In the genomic region with DNA sequence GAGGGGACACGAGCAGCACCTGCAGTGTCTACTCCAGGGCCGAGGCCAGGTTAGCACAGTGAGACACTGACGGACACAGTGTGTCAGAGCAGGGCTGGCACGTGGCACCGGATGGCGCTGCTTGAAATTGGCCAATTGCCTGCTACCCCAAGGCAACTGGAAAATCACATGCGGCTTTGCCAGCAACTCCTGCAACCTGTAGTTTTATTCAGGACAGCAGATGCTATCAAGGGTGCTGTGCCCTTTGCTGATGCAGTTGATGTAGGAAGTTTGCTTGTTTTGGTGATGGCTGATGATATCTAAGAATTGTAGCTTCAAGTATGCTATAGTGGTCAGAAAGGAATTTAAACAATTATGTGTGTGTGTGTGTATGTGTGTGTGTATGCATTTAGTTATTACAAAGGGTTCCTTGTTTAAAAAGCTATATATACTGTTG, we compare ENCODE assay signal across 8 cellular contexts. TPM values are rescaled to one million over a fixed set of nuclear protein-coding genes. Genes with fewer than 3 reads are reported as not detected.
DNase-seq lines count a peak whose midpoint lies in the region; TF ChIP-seq lines count a peak whose summit lies in the region.

No MANE protein-coding gene starts in this region.

- no peaks in the 10 kb centered on the region for H3K9me3 Mint-ChIP-seq in activated T-helper 1 cell treated with anti-CD3 and anti-CD28 coated beads, Interleukin-12 subunit alpha, Interleukin-12 subunit beta, Interleukin-2, Interleukin-4 antibody, amounts not matched to agents 30 ng/mL and 10 ng/mL and 1 ng/mL, durations not matched to agents 14 hours and 24 hours and 36 hours

- intact Hi-C loops in activated T-helper 1 cell treated with anti-CD3 and anti-CD28 coated beads, Interleukin-12 subunit alpha, Interleukin-12 subunit beta, Interleukin-2, Interleukin-4 antibody, amounts not matched to agents 30 ng/mL and 10 ng/mL and 1 ng/mL, durations not matched to agents 14 hours and 24 hours and 36 hours (cut with micrococcal nuclease), result no loop called here

- no peak overlapping the region for H3K27ac Mint-ChIP-seq in activated T-helper 1 cell treated with anti-CD3 and anti-CD28 coated beads, Interleukin-12 subunit alpha, Interleukin-12 subunit beta, Interleukin-2, Interleukin-4 antibody, amounts not matched to agents 30 ng/mL and 10 ng/mL and 1 ng/mL, durations not matched to agents 14 hours and 24 hours and 36 hours

- POLR2A ChIA-PET in RWPE1 (lab: Yijun Ruan, JAX; ENCODE audit: low non-redundant PET), result no interaction called here

- no peak overlapping the region for H2BK120ac ChIP-seq in neuronal stem cell (ENCODE audit: low read depth, low read length)

- H3K4me2 ChIP-seq in neuronal stem cell (ENCODE audit: insufficient read depth, low read length, poor library complexity, severe bottlenecking), result no peak overlapping the region

- H3K4me1 ChIP-seq in neuronal stem cell (ENCODE audit: control insufficient read depth in 2 of 2, insufficient read depth in 1 of 2, low read depth in 1 of 2, low read length in 2 of 2), result peaks cover 11 to 24% of the 10 kb centered on the region in 2 donors

- H3K27me3 ChIP-seq in neuronal stem cell (ENCODE audit: control insufficient read depth in 3 of 3, insufficient read depth in 3 of 3, low read depth in 1 of 3, low read length in 3 of 3), result no peaks in the 10 kb centered on the region

- H2BK5ac ChIP-seq in neuronal stem cell (ENCODE audit: low read length), result no peak overlapping the region

- no peak overlapping the region for H3K9ac ChIP-seq in neuronal stem cell (ENCODE audit: low read depth, low read length, poor library complexity)

- H3K14ac ChIP-seq in neuronal stem cell (ENCODE audit: low read length), result no peak overlapping the region

- peak; percentile 9 for DNase-seq in G401 (ENCODE audit: low spot score)
- DNase-seq in RWPE1 (ENCODE audit: low spot score), result no peak
- DNase-seq in fibroblast of pulmonary artery (ENCODE audit: low read depth), result peak; percentile 50
- no peak for DNase-seq in neuronal stem cell (ENCODE audit: low spot score)
- no peak for DNase-seq in OCI-M1 (lab: John Stamatoyannopoulos, UW)
- DNase-seq in activated T-helper 1 cell treated with anti-CD3 and anti-CD28 coated beads, Interleukin-12 subunit alpha, Interleukin-12 subunit beta, Interleukin-2, Interleukin-4 antibody, amounts not matched to agents 30 ng/mL and 10 ng/mL and 1 ng/mL, durations not matched to agents 14 hours and 24 hours and 36 hours (ENCODE audit: low spot score), result no peak
- DNase-seq in GDM1 (lab: John Stamatoyannopoulos, UW), result no peak
- DNase-seq in GOT3 (lab: John Stamatoyannopoulos, UW), result no peak

- H3K4me1 Mint-ChIP-seq in activated T-helper 1 cell treated with anti-CD3 and anti-CD28 coated beads, Interleukin-12 subunit alpha, Interleukin-12 subunit beta, Interleukin-2, Interleukin-4 antibody, amounts not matched to agents 30 ng/mL and 10 ng/mL and 1 ng/mL, durations not matched to agents 14 hours and 24 hours and 36 hours (ENCODE audit: low read depth), result no peaks in the 10 kb centered on the region

- TF ChIP-seq CTCF in RWPE1 (conservative IDR thresholded peaks at IDR 0.05; ENCODE audit: low read depth), result no peak
- TF ChIP-seq CTCF in fibroblast of pulmonary artery (IDR thresholded peaks at IDR 0.05; ENCODE audit: low read length, missing control alignments), result no peak

- no peak overlapping the region for H3K18ac ChIP-seq in neuronal stem cell (ENCODE audit: low read length)

- no peak overlapping the region for H2BK15ac ChIP-seq in neuronal stem cell (ENCODE audit: low read length)

- H3K27me3 Mint-ChIP-seq in activated T-helper 1 cell treated with anti-CD3 and anti-CD28 coated beads, Interleukin-12 subunit alpha, Interleukin-12 subunit beta, Interleukin-2, Interleukin-4 antibody, amounts not matched to agents 30 ng/mL and 10 ng/mL and 1 ng/mL, durations not matched to agents 14 hours and 24 hours and 36 hours (ENCODE audit: insufficient read depth), result peaks cover 2% of the 10 kb centered on the region

- H3K4ac ChIP-seq in neuronal stem cell (ENCODE audit: low read length), result no peak overlapping the region

- no peak overlapping the region for H4K8ac ChIP-seq in neuronal stem cell (ENCODE audit: low read depth, low read length)

- in situ Hi-C loops in G401 (cut with HindIII; ENCODE audit: low sequenced_read_pairs), result no loop called here

- H3K79me1 ChIP-seq in neuronal stem cell (ENCODE audit: low read depth, low read length), result no peaks in the 10 kb centered on the region

- H2BK12ac ChIP-seq in neuronal stem cell (ENCODE audit: low read length), result no peak overlapping the region

- H3K9me3 ChIP-seq in neuronal stem cell (replicated peaks in 1 of 2; ENCODE audit: control insufficient read depth in 2 of 2, insufficient read depth in 1 of 2, low read depth in 1 of 2, low read length in 2 of 2), result no peaks in the 10 kb centered on the region

- no peak overlapping the region for H3K4me3 ChIP-seq in fibroblast of pulmonary artery (replicated peaks; ENCODE audit: low read depth, low read length)
- no peak overlapping the region for H3K4me3 ChIP-seq in neuronal stem cell (ENCODE audit: low read length in 2 of 2)

- no peaks in the 10 kb centered on the region for H3K36me3 ChIP-seq in neuronal stem cell (replicated peaks in 1 of 2; ENCODE audit: control insufficient read depth in 2 of 2, insufficient read depth in 2 of 2, low read length in 2 of 2)

- H3K27ac ChIP-seq in RWPE1 (peak overlapping the region; percentile 92), neuronal stem cell (replicated peaks; ENCODE audit: low read length) (no peak overlapping the region)

- H2AK5ac ChIP-seq in neuronal stem cell (ENCODE audit: low read depth, low read length), result peak overlapping the region; percentile 43

- no CpG with 5 or more reads among the region's 7 CpGs for WGBS in neuronal stem cell (ENCODE audit: extremely low coverage in 2 of 2, insufficient read length in 2 of 2, insufficient replicate concordance in 1 of 2), 2 donors

- no peak overlapping the region for H2AFZ ChIP-seq in neuronal stem cell (ENCODE audit: low read length)

- H4K91ac ChIP-seq in neuronal stem cell (ENCODE audit: low read depth, low read length, poor library complexity), result no peak overlapping the region

- CTCF ChIA-PET in RWPE1 (lab: Yijun Ruan, JAX), result interaction anchor here (0.7 to 1.4 kb wide), 3 partner anchors 91 to 206 kb away, joined by 3 read pairs; no protein-coding TSS in a partner anchor

- H3K23ac ChIP-seq in neuronal stem cell (ENCODE audit: low read depth, low read length, poor library complexity), result no peak overlapping the region

- H3K4me3 Mint-ChIP-seq in activated T-helper 1 cell treated with anti-CD3 and anti-CD28 coated beads, Interleukin-12 subunit alpha, Interleukin-12 subunit beta, Interleukin-2, Interleukin-4 antibody, amounts not matched to agents 30 ng/mL and 10 ng/mL and 1 ng/mL, durations not matched to agents 14 hours and 24 hours and 36 hours, result no peak overlapping the region

- H3K36me3 Mint-ChIP-seq in activated T-helper 1 cell treated with anti-CD3 and anti-CD28 coated beads, Interleukin-12 subunit alpha, Interleukin-12 subunit beta, Interleukin-2, Interleukin-4 antibody, amounts not matched to agents 30 ng/mL and 10 ng/mL and 1 ng/mL, durations not matched to agents 14 hours and 24 hours and 36 hours (ENCODE audit: low read depth), result no peaks in the 10 kb centered on the region

RNA-seq across cellular contexts. Expression of gene RIN2, which starts 25.9 kb away (rescaled TPM):
- 1.7 and 1.8 TPM in 2 replicates for total RNA-seq in G401 (2014; rRNA removed; shearing (Covaris generic))
- polyA plus RNA-seq in neuronal stem cell (2013, experiment 1 of 2), result 5.9 TPM
- 5.0 TPM for polyA plus RNA-seq in neuronal stem cell (2013, experiment 2 of 2)
- not detected in 2 replicates for total RNA-seq in activated T-helper 1 cell treated with anti-CD3 and anti-CD28 coated beads, Interleukin-12 subunit alpha, Interleukin-12 subunit beta, Interleukin-2, Interleukin-4 antibody, amounts not matched to agents 30 ng/mL and 10 ng/mL and 1 ng/mL, durations not matched to agents 14 hours and 24 hours and 36 hours

Comparison
In these comparisons a context has a peak if more than half of its experiments do, and no peak if none do; other contexts are left out.
1. DNase-seq: peak in G401 (single experiment) and fibroblast of pulmonary artery (single experiment); none in RWPE1 (single experiment), neuronal stem cell (single experiment), OCI-M1 (single experiment), activated T-helper 1 cell treated with anti-CD3 and anti-CD28 coated beads, Interleukin-12 subunit alpha, Interleukin-12 subunit beta, Interleukin-2, Interleukin-4 antibody, amounts not matched to agents 30 ng/mL and 10 ng/mL and 1 ng/mL, durations not matched to agents 14 hours and 24 hours and 36 hours (single experiment), GDM1 (single experiment) and GOT3 (single experiment).